Comparison of ENCODE assay signal across 1 cellular context in the genomic region with DNA sequence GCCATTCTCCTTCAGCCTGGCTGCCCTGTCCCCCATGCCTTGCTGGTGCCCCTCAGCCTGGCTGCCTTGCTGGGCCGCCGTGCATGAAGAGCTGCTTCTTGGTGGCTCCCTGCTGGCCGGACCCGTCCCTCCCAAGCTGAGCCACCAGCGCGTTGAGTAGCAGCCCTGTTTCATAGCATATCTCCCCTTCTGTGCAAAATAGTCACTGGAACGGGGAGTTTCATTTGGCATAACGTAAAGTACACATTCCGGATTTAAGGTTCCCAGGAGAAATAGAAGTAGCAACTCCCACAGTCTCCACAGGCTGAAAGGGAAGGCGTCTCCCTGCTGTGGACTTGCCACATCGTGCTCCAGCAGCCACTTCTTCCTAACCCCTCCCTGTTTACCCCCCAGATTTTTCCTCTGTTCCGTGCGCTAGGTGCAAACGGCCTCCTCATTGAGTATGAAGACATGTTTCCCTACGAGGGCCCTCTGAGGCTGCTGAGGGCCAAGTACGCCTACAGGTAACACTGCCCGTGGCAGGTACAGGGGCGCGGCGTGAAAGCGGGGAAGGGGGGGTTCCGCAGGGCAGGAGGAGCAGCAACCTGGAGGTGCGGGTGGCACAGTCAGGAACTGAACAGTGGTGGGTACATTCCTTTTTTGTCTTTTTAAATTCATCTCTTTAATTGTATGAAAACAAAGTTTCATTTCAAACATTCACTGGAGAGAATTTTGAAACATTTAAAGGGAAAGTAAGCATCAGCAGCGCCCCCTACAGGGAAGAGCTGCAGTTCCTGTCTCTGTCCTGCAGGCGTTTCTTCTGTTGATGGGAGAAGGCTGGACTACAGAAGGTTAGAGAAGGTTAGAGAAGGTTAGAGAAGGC.
TF ChIP-seq lines count a peak whose summit lies in the region.

No MANE protein-coding gene starts in this region.

TF ChIP-seq in A549, 52 proteins besides CTCF, POLR2A, EP300 and RAD21 (continued from another document):
- TF ChIP-seq, protein P1, sequence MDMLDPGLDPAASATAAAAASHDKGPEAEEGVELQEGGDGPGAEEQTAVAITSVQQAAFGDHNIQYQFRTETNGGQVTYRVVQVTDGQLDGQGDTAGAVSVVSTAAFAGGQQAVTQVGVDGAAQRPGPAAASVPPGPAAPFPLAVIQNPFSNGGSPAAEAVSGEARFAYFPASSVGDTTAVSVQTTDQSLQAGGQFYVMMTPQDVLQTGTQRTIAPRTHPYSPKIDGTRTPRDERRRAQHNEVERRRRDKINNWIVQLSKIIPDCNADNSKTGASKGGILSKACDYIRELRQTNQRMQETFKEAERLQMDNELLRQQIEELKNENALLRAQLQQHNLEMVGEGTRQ (IDR thresholded peaks at IDR 0.05): no peak
